23 cellular contexts compared by ENCODE assay signal in the genomic region with DNA sequence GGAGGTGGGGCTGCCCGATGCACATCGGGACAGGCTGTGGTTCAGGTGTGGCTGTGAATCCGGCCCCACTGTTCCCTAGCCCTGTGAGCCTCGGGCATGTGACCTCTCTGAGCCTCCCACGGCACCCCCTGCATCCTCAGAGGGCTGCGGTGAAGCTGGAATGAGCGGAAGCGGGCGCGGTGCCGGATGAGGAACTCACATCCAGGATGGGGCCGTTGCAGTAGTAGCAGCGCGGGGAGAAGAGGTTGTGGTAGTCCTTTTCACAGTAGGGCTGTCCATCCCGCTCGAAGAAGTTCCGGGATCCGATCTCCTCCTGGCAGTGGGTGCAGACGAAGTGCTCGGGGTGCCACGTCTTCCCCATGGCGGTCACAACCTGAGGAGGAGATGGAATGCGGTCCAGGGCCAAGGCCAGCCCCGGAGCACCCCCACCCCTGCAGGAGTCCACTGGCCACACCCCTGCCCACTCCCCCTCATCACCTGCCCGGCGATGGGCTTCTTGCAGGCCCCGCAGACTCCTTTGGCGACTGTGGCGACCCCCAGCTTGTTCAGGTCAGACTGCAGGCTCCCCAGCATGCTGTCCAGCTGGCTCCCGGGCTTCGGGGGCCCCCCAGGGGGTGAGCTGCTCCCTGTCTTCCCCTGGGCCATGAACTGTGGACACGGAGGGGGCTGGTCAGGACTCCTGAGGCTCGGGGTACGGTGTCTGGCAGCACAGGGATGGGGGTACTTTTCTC. TPM values are rescaled to one million over a fixed set of nuclear protein-coding genes. Genes with fewer than 3 reads are reported as not detected.
DNase-seq lines count a peak whose midpoint lies in the region; ATAC-seq, FAIRE-seq and TF ChIP-seq lines count a peak whose summit lies in the region.
"Had no signal": no experiment of that assay in that cellular context is flagged by ENCODE, and none has a peak within 500 bp of the region (broad histone marks: within the 10 kb centered on the region; RNA-seq: fewer than 3 reads in every experiment).

No MANE protein-coding gene starts in this region.

- no peaks in the 10 kb centered on the region for H3K27me3 ChIP-seq in right cardiac atrium (ENCODE audit: control insufficient read depth, insufficient read depth)
- no peaks in the 10 kb centered on the region for H3K27me3 ChIP-seq in NT2/D1 (ENCODE audit: insufficient read depth, insufficient read length)
- no peaks in the 10 kb centered on the region for H3K27me3 ChIP-seq in endothelial cell of umbilical vein (ENCODE audit: control insufficient read depth in 2 of 2, insufficient read depth in 2 of 2, low read length in 2 of 2)

- H3K9me3 ChIP-seq in right cardiac atrium (ENCODE audit: control insufficient read depth, low read length) (no peaks in the 10 kb centered on the region), NT2/D1 (ENCODE audit: insufficient read depth, low read length) (no peaks in the 10 kb centered on the region), endothelial cell of umbilical vein (replicated peaks; ENCODE audit: control insufficient read depth, insufficient read depth, low read length) (no peaks in the 10 kb centered on the region)

- no peak overlapping the region for H3K4me3 ChIP-seq in right cardiac atrium (ENCODE audit: low read length)
- no peak overlapping the region for H3K4me3 ChIP-seq in NT2/D1 (ENCODE audit: insufficient read length, low read depth)
- H3K4me3 ChIP-seq in endothelial cell of umbilical vein (replicated peaks in 1 of 3; ENCODE audit: insufficient read depth in 1 of 3, low read depth in 1 of 3, low read length in 3 of 3), result no peak overlapping the region

- H3K36me3 ChIP-seq in NT2/D1 (ENCODE audit: insufficient read depth, insufficient read length, low read length), result peaks cover 91% of the 10 kb centered on the region
- peaks cover 28 to 72% of the 10 kb centered on the region in 2 experiments for H3K36me3 ChIP-seq in endothelial cell of umbilical vein (ENCODE audit: control insufficient read depth in 2 of 2, extremely low read depth in 1 of 2, insufficient read depth in 2 of 2, low read length in 2 of 2)

- DNase-seq in right cardiac atrium, result peak in 1 of 3 donors; percentile 54
- DNase-seq in Right ventricle myocardium inferior (ENCODE audit: missing footprints), result no peak
- DNase-seq in NT2/D1 (ENCODE audit: low read depth, low spot score), result no peak
- no peak for DNase-seq in endothelial cell of umbilical vein (ENCODE audit: low read depth, low spot score)
- DNase-seq in OCI-M2 (lab: John Stamatoyannopoulos, UW; ENCODE audit: unreplicated experiment), result no peak
- DNase-seq: CD8-positive, alpha-beta memory T cell; EL; GF-D8; IMR-90; NCI-H1105 treated with DMSO at 0.1 percent for 48 hours; NCI-H1694; NCI-H2081; NCI-H2171; NCI-H524 treated with DMSO at 0.1 percent for 48 hours; NCI-H82; SIG-M5 had no signal

- no peak overlapping the region for H3K4me2 ChIP-seq in endothelial cell of umbilical vein (ENCODE audit: insufficient read depth, low read length)

- dilution Hi-C loops in endothelial cell of umbilical vein (cut with MboI; ENCODE audit: extremely low pct_ligation_motif_present, low sequenced_read_pairs), result no loop called here

- intact Hi-C loops in right cardiac atrium (cut with DNase I), result no loop called here
- intact Hi-C loops in Right ventricle myocardium inferior (cut with DNase I), result no loop called here
- intact Hi-C loops in endothelial cell of umbilical vein (cut with micrococcal nuclease), result no loop called here

- no peak for FAIRE-seq in endothelial cell of umbilical vein (lab: Jason Lieb, UNC)
- FAIRE-seq: A204.1, GM19239, H1, HTR-8/SVneo had no signal

- BruUV-seq in endothelial cell of umbilical vein (replicated peaks; lab: Mats Ljungman, UMichigan), result no TSS peak

- no peak for TF ChIP-seq POLR2A in endothelial cell of umbilical vein (IDR thresholded peaks at IDR 0.05; ENCODE audit: low read depth, low read length)

- CTCF ChIA-PET in endothelial cell of umbilical vein (lab: Charles Lee), result no interaction called here

- H3K27ac ChIP-seq in right cardiac atrium (ENCODE audit: low read length), result no peak overlapping the region
- no peak overlapping the region for H3K27ac ChIP-seq in endothelial cell of umbilical vein (ENCODE audit: insufficient read depth, low read depth, low read length)
- H3K27ac ChIP-seq: C4-2B had no signal

- H3K79me2 ChIP-seq in endothelial cell of umbilical vein (ENCODE audit: control insufficient read depth, insufficient read depth, low read length), result peaks cover 3% of the 10 kb centered on the region

- H3K4me1 ChIP-seq in right cardiac atrium (ENCODE audit: control insufficient read depth, insufficient read depth, low read length) (no peaks in the 10 kb centered on the region), NT2/D1 (ENCODE audit: insufficient read depth, insufficient read length) (peaks cover 21% of the 10 kb centered on the region), endothelial cell of umbilical vein (ENCODE audit: control insufficient read depth, extremely low read depth, insufficient read depth, low read length) (no peaks in the 10 kb centered on the region)

- no peaks in the 10 kb centered on the region for H3K9me1 ChIP-seq in endothelial cell of umbilical vein (replicated peaks; ENCODE audit: control insufficient read depth, extremely low read depth, insufficient read depth, low read length)

- ATAC-seq in right cardiac atrium (peak; percentile 3 to 12), Right ventricle myocardium inferior (no peak), HG02642 (IDR thresholded peaks at IDR 0.05; ENCODE audit: poor library complexity, unreplicated experiment) (no peak), HG03135 (IDR thresholded peaks at IDR 0.05; ENCODE audit: unreplicated experiment) (no peak)

- no peak overlapping the region for H2AFZ ChIP-seq in endothelial cell of umbilical vein (ENCODE audit: low read depth, low read length)

- POLR2A ChIA-PET in endothelial cell of umbilical vein (lab: Charles Lee), result interaction anchor here (1.7 kb wide), 1 partner anchor 14 kb away, joined by 7 read pairs; the partner anchor contains the start of gene RPLP0

- 88% methylated on average over 34 of the region's 34 CpGs for WGBS in right cardiac atrium

- no peaks in the 10 kb centered on the region for H4K20me1 ChIP-seq in endothelial cell of umbilical vein (replicated peaks; ENCODE audit: control insufficient read depth, extremely low read depth, insufficient read depth, low read length)

- H3K9ac ChIP-seq in NT2/D1 (ENCODE audit: insufficient read length, low read depth) (peak overlapping the region; percentile 39), endothelial cell of umbilical vein (replicated peaks; ENCODE audit: extremely low read depth, insufficient read depth, low read length) (no peak overlapping the region)

- TF ChIP-seq CTCF in endothelial cell of umbilical vein (IDR thresholded peaks at IDR 0.05; ENCODE audit: extremely low read depth in 1 of 2, insufficient read depth in 1 of 2, low read depth in 1 of 2, low read length in 2 of 2), result no peak

TF ChIP-seq in endothelial cell of umbilical vein, 7 proteins besides CTCF, POLR2A, EP300 and RAD21:
- TF ChIP-seq EZH2 (IDR thresholded peaks at IDR 0.05; ENCODE audit: borderline replicate concordance, low read depth, low read length, severe bottlenecking), result no peak
- peak; percentile 2 for TF ChIP-seq POLR2AphosphoS5 (IDR thresholded peaks at IDR 0.05; ENCODE audit: insufficient read depth, low read depth, low read length)

RNA-seq across cellular contexts. Expression of gene RPLP0, which starts 13.9 kb away (rescaled TPM):
- total RNA-seq in right cardiac atrium (1,000 to 10,000 TPM in 1 of 4 donors, 100 to 1,000 TPM in 3; 800 to 1,173 (median 979) TPM), Right ventricle myocardium inferior (892 TPM), endothelial cell of umbilical vein (2,020 and 2,099 TPM in 2 replicates)
- polyA plus RNA-seq in right cardiac atrium (1,119 TPM), endothelial cell of umbilical vein (7,015 and 7,522 TPM in 2 replicates)
- polyA plus RNA-seq in endothelial cell of umbilical vein (2011; cell fraction: cytosol; rRNA removed), result 8,040 and 8,266 TPM in 2 replicates
- polyA plus RNA-seq in endothelial cell of umbilical vein (2011; cell fraction: nucleus; rRNA removed), result 2,768 and 3,060 TPM in 2 replicates
- polyA plus RNA-seq in endothelial cell of umbilical vein (2012), result 2,884 and 3,284 TPM in 2 replicates
- polyA minus RNA-seq in endothelial cell of umbilical vein, result 3,611 and 3,830 TPM in 2 replicates
- polyA minus RNA-seq in endothelial cell of umbilical vein (2011; cell fraction: cytosol; rRNA and poly(A)+ RNA removed), result 2,139 TPM
- polyA minus RNA-seq in endothelial cell of umbilical vein (2011; cell fraction: nucleus; rRNA and poly(A)+ RNA removed), result 516 and 595 TPM in 2 replicates

RNA-seq across cellular contexts. Expression of gene GCN1, which starts 20.3 kb away (rescaled TPM):
- 10 to 100 TPM; 32.9 to 41.4 (median 35.5) TPM for total RNA-seq in right cardiac atrium
- 10.6 TPM for polyA plus RNA-seq in right cardiac atrium
- 35.7 TPM for total RNA-seq in Right ventricle myocardium inferior
- 79.1 and 101 TPM in 2 replicates for total RNA-seq in endothelial cell of umbilical vein
- 30.1 and 38.3 TPM in 2 replicates for polyA plus RNA-seq in endothelial cell of umbilical vein
- polyA plus RNA-seq in endothelial cell of umbilical vein (2011; cell fraction: cytosol; rRNA removed), result 27.7 and 31.9 TPM in 2 replicates
- polyA plus RNA-seq in endothelial cell of umbilical vein (2011; cell fraction: nucleus; rRNA removed), result 308 and 543 TPM in 2 replicates
- polyA plus RNA-seq in endothelial cell of umbilical vein (2012), result 52.5 and 53.9 TPM in 2 replicates
- polyA minus RNA-seq in endothelial cell of umbilical vein, result 134 and 148 TPM in 2 replicates
- 86.0 TPM for polyA minus RNA-seq in endothelial cell of umbilical vein (2011; cell fraction: cytosol; rRNA and poly(A)+ RNA removed)
- 132 and 142 TPM in 2 replicates for polyA minus RNA-seq in endothelial cell of umbilical vein (2011; cell fraction: nucleus; rRNA and poly(A)+ RNA removed)

RNA-seq across cellular contexts. Expression of gene PXN, which starts 50.7 kb away (rescaled TPM):
- total RNA-seq in right cardiac atrium (10 to 100 TPM; 67.8 to 89.8 (median 80.2) TPM), Right ventricle myocardium inferior (63.7 TPM), endothelial cell of umbilical vein (228 and 258 TPM in 2 replicates)
- polyA plus RNA-seq in right cardiac atrium (77.3 TPM), endothelial cell of umbilical vein (132 and 192 TPM in 2 replicates)
- polyA plus RNA-seq in endothelial cell of umbilical vein (2011; cell fraction: cytosol; rRNA removed), result 97.5 and 108 TPM in 2 replicates
- polyA plus RNA-seq in endothelial cell of umbilical vein (2011; cell fraction: nucleus; rRNA removed), result 253 and 301 TPM in 2 replicates
- 204 and 280 TPM in 2 replicates for polyA plus RNA-seq in endothelial cell of umbilical vein (2012)
- polyA minus RNA-seq in endothelial cell of umbilical vein, result 119 and 149 TPM in 2 replicates
- polyA minus RNA-seq in endothelial cell of umbilical vein (2011; cell fraction: cytosol; rRNA and poly(A)+ RNA removed), result 23.4 TPM
- 96.7 and 110 TPM in 2 replicates for polyA minus RNA-seq in endothelial cell of umbilical vein (2011; cell fraction: nucleus; rRNA and poly(A)+ RNA removed)

Comparison
In these comparisons a context has a peak if more than half of its experiments do, and no peak if none do; other contexts are left out.
1. ATAC-seq: peak in right cardiac atrium (2 of 2); none in Right ventricle myocardium inferior (single experiment), HG02642 (single experiment) and HG03135 (single experiment).